In genomic region chr18:46946656-46947282, GRCh38 we compare ENCODE assay signal across 1 cellular context.
TF ChIP-seq lines count a peak whose summit lies in the region.

No MANE protein-coding gene starts in this region.

TF ChIP-seq in H1, 55 proteins besides CTCF, POLR2A, EP300 and RAD21 (continued from another document):
- TF ChIP-seq CHD1 (IDR thresholded peaks at IDR 0.05; ENCODE audit: low read depth, low read length): no peak
- TF ChIP-seq TCF12 (IDR thresholded peaks at IDR 0.05; ENCODE audit: low read depth, low read length): no peak
- TF ChIP-seq CHD2 (IDR thresholded peaks at IDR 0.05; ENCODE audit: low read length): peak; percentile 89
- no peak for TF ChIP-seq GTF2F1 (IDR thresholded peaks at IDR 0.05; ENCODE audit: borderline replicate concordance, low read depth, low read length)
- TF ChIP-seq SP1 (IDR thresholded peaks at IDR 0.05; ENCODE audit: low read depth, low read length): peak; percentile 98
- no peak for TF ChIP-seq JUND (IDR thresholded peaks at IDR 0.05; ENCODE audit: low read length)
- TF ChIP-seq BACH1 (IDR thresholded peaks at IDR 0.05; ENCODE audit: low read length): no peak
- no peak for TF ChIP-seq MAX (IDR thresholded peaks at IDR 0.05)
- peak; percentile 33 for TF ChIP-seq KDM4A (IDR thresholded peaks at IDR 0.05; ENCODE audit: low read depth, low read length, severe bottlenecking)
- TF ChIP-seq PHF8 (conservative IDR thresholded peaks at IDR 0.05; ENCODE audit: low read depth, low read length): peak; percentile 42
- peak; percentile 4 to 99; a peak in 3 of 4 replicates for TF ChIP-seq HDAC2 (IDR thresholded peaks at IDR 0.05; ENCODE audit: borderline replicate concordance in 1 of 2, low read depth in 2 of 2, low read length in 2 of 2)
- no peak for TF ChIP-seq BRCA1 (IDR thresholded peaks at IDR 0.05; ENCODE audit: low read depth, low read length)
TF ChIP-seq in H1: peak in this region for 9.
